1 cellular context compared by ENCODE assay signal in the genomic region with DNA sequence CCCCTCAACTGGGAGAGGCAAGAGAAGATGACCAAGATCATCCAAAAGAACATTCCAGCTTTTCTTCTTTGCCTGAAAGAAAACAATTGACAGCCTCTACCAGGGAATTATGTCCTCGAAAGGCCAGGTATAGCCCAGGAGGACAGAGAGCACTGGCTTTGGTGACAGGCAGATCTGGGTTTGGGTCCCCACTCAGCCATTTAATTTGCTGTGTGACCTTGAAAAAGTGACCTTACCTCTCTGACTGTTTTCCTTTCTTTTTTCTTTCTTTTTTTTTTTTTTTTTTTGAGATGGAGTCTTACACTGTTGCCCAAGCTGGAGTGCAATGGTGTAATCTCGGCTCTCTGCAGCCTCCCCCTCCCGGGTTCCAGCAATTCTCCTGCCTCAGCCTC.
TF ChIP-seq lines count a peak whose summit lies in the region.

No MANE protein-coding gene starts in this region.

TF ChIP-seq in HepG2, 621 proteins besides CTCF, POLR2A, EP300 and RAD21 (continued from another document):
- TF ChIP-seq, protein P1, sequence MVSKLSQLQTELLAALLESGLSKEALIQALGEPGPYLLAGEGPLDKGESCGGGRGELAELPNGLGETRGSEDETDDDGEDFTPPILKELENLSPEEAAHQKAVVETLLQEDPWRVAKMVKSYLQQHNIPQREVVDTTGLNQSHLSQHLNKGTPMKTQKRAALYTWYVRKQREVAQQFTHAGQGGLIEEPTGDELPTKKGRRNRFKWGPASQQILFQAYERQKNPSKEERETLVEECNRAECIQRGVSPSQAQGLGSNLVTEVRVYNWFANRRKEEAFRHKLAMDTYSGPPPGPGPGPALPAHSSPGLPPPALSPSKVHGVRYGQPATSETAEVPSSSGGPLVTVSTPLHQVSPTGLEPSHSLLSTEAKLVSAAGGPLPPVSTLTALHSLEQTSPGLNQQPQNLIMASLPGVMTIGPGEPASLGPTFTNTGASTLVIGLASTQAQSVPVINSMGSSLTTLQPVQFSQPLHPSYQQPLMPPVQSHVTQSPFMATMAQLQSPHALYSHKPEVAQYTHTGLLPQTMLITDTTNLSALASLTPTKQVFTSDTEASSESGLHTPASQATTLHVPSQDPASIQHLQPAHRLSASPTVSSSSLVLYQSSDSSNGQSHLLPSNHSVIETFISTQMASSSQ (IDR thresholded peaks at IDR 0.05; ENCODE audit: low read depth) = no peak
- TF ChIP-seq, protein P1 (CRISPR knock-in tag; IDR thresholded peaks at IDR 0.05; ENCODE audit: borderline replicate concordance) = 0 out of 2 replicates have a peak, but pooled peaks have one; percentile 3
- peak; percentile 78 for TF ChIP-seq ZMYM3 (CRISPR knock-in tag; IDR thresholded peaks at IDR 0.05)
- TF ChIP-seq ZNF766 (CRISPR knock-in tag; IDR thresholded peaks at IDR 0.05; ENCODE audit: borderline replicate concordance) = no peak
- TF ChIP-seq, protein P2, sequence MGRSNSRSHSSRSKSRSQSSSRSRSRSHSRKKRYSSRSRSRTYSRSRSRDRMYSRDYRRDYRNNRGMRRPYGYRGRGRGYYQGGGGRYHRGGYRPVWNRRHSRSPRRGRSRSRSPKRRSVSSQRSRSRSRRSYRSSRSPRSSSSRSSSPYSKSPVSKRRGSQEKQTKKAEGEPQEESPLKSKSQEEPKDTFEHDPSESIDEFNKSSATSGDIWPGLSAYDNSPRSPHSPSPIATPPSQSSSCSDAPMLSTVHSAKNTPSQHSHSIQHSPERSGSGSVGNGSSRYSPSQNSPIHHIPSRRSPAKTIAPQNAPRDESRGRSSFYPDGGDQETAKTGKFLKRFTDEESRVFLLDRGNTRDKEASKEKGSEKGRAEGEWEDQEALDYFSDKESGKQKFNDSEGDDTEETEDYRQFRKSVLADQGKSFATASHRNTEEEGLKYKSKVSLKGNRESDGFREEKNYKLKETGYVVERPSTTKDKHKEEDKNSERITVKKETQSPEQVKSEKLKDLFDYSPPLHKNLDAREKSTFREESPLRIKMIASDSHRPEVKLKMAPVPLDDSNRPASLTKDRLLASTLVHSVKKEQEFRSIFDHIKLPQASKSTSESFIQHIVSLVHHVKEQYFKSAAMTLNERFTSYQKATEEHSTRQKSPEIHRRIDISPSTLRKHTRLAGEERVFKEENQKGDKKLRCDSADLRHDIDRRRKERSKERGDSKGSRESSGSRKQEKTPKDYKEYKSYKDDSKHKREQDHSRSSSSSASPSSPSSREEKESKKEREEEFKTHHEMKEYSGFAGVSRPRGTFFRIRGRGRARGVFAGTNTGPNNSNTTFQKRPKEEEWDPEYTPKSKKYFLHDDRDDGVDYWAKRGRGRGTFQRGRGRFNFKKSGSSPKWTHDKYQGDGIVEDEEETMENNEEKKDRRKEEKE (IDR thresholded peaks at IDR 0.05) = no peak
